Comparison of ENCODE assay signal across 8 cellular contexts in the genomic region with DNA sequence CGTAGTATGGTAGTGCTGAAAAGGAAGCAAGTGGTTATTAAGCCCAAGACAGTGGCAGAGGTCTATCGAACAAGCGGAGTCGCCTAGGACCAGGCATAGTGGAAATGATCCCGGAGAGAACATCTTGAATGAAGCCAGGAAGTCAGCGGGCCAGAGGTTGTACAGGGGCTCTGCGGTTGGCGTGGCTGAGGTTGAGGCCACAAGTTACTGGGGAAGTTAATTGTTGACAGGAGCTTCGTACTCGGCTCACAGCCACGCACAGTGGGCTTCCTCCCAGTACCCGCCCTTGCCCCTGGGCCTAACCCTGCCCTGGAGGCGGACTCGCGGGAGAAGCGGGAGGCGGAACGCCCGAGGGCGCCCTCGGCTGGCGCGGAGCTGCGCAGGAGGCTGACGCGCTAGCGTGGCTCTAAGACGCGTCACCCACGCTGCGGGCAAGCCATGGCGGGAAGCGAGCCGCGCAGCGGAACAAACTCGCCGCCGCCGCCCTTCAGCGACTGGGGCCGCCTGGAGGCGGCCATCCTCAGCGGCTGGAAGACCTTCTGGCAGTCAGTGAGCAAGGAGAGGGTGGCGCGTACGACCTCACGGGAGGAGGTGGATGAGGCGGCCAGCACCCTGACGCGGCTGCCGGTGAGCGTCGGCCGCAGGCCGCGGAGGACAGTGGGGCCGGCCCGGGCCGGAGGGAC. TPM values are rescaled to one million over a fixed set of nuclear protein-coding genes. Genes with fewer than 3 reads are reported as not detected.
A peak's percentile ranks its signal among the peaks of the same experiment; 100 is the strongest.
DNase-seq lines count a peak whose midpoint lies in the region; ATAC-seq and TF ChIP-seq lines count a peak whose summit lies in the region.

A gene with protein sequence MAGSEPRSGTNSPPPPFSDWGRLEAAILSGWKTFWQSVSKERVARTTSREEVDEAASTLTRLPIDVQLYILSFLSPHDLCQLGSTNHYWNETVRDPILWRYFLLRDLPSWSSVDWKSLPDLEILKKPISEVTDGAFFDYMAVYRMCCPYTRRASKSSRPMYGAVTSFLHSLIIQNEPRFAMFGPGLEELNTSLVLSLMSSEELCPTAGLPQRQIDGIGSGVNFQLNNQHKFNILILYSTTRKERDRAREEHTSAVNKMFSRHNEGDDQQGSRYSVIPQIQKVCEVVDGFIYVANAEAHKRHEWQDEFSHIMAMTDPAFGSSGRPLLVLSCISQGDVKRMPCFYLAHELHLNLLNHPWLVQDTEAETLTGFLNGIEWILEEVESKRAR (plus strand): TSS at position 410 of the 683 bp plus-strand sequence. CDS start 29 bp downstream, at position 439.

- DNase-seq in NCI-H748 (lab: John Stamatoyannopoulos, UW; ENCODE audit: unreplicated experiment), result peak; percentile 96
- peak; percentile 74 to 78 for DNase-seq in activated CD4-positive, alpha-beta T cell treated with anti-CD3 and anti-CD28 coated beads, Interleukin-2, amount 50 U/mL, for 24 hours (ENCODE audit: low read depth in 1 of 2, low spot score in 1 of 2)
- peak; percentile 92 to 95 (median 95) for DNase-seq in right lobe of liver
- peak; percentile 83 for DNase-seq in stimulated activated CD4-positive, alpha-beta T cell treated with anti-CD3 and anti-CD28 coated beads, Interleukin-4, amount 100 ng/mL, for 48 hours (ENCODE audit: low read depth in 2 of 2)

- ATAC-seq in GM19328 (IDR thresholded peaks at IDR 0.05; ENCODE audit: unreplicated experiment) (peak; percentile 95), HG03469 (IDR thresholded peaks at IDR 0.05; ENCODE audit: unreplicated experiment) (peak; percentile 89), right lobe of liver (peak; percentile 99 to 100 (median 99))

- peaks cover 28% of the 10 kb centered on the region for H3K4me1 Mint-ChIP-seq in dendritic cell treated with granulocyte-macrophage colony-stimulating factor and Interleukin-4, amounts not matched to agents 40 ng/mL and 50 ng/mL, for 4 days (ENCODE audit: low read depth)

- under 1% methylated on average over 37 of the region's 60 CpGs for WGBS in right lobe of liver (ENCODE audit: insufficient coverage, low coverage, low lambda C conversion rate, missing lambda C conversion rate)

- H3K27ac ChIP-seq in C4-2B (peak within 1 kb of the TSS; percentile 91), right lobe of liver (peak within 1 kb of the TSS; percentile 90 to 95 (median 93))

- peak; percentile 82 for TF ChIP-seq CTCF in C4-2B (conservative IDR thresholded peaks at IDR 0.05)
- peak; percentile 10 to 72 (median 62) for TF ChIP-seq CTCF in right lobe of liver (IDR thresholded peaks at IDR 0.05)

- peak; percentile 82 for TF ChIP-seq POLR2A in right lobe of liver (IDR thresholded peaks at IDR 0.05)

- H3K36me3 Mint-ChIP-seq in dendritic cell treated with granulocyte-macrophage colony-stimulating factor and Interleukin-4, amounts not matched to agents 40 ng/mL and 50 ng/mL, for 4 days (ENCODE audit: low read depth), result peaks cover 30% of the 10 kb centered on the region

- H3K9me3 Mint-ChIP-seq in dendritic cell treated with granulocyte-macrophage colony-stimulating factor and Interleukin-4, amounts not matched to agents 40 ng/mL and 50 ng/mL, for 4 days, result no peaks in the 10 kb centered on the region

- peak within 1 kb of the TSS; percentile 93 for H3K4me3 Mint-ChIP-seq in dendritic cell treated with granulocyte-macrophage colony-stimulating factor and Interleukin-4, amounts not matched to agents 40 ng/mL and 50 ng/mL, for 4 days

- H3K4me3 ChIP-seq in right lobe of liver, result peak within 1 kb of the TSS; percentile 67 to 81 (median 73)

- intact Hi-C loops in dendritic cell treated with granulocyte-macrophage colony-stimulating factor and Interleukin-4, amounts not matched to agents 40 ng/mL and 50 ng/mL, for 4 days (cut with micrococcal nuclease), result loop anchor here (1.0 to 10.0 kb wide), 3 partner anchors 21 to 840 kb away; partner anchors contain the start of genes OXCT1 and RIMOC1
- intact Hi-C loops in right lobe of liver (cut with DNase I), result no loop called here

- H3K27ac Mint-ChIP-seq in dendritic cell treated with granulocyte-macrophage colony-stimulating factor and Interleukin-4, amounts not matched to agents 40 ng/mL and 50 ng/mL, for 4 days, result peak within 1 kb of the TSS; percentile 99

- H3K36me3 ChIP-seq in right lobe of liver, result no peaks in the 10 kb centered on the region

- peaks cover 0 to 13% (median 0%) of the 10 kb centered on the region in 4 donors for H3K4me1 ChIP-seq in right lobe of liver

- H3K27me3 Mint-ChIP-seq in dendritic cell treated with granulocyte-macrophage colony-stimulating factor and Interleukin-4, amounts not matched to agents 40 ng/mL and 50 ng/mL, for 4 days, result no peaks in the 10 kb centered on the region

- H3K27me3 ChIP-seq in right lobe of liver, result no peaks in the 10 kb centered on the region

- no peaks in the 10 kb centered on the region for H3K9me3 ChIP-seq in right lobe of liver

RNA-seq across cellular contexts. Expression of the gene that starts here (rescaled TPM):
- total RNA-seq in right lobe of liver, result 10 to 100 TPM in 1 of 6 experiments, 1 to 10 TPM in 5; 5.1 to 14.6 (median 6.3) TPM

Comparison
In these comparisons a context has a peak if more than half of its experiments do, and no peak if none do; other contexts are left out.
1. Peak in every context shown above with its lines: DNase-seq, ATAC-seq, H3K4me3 ChIP-seq and H3K27ac ChIP-seq.